In the genomic region with DNA sequence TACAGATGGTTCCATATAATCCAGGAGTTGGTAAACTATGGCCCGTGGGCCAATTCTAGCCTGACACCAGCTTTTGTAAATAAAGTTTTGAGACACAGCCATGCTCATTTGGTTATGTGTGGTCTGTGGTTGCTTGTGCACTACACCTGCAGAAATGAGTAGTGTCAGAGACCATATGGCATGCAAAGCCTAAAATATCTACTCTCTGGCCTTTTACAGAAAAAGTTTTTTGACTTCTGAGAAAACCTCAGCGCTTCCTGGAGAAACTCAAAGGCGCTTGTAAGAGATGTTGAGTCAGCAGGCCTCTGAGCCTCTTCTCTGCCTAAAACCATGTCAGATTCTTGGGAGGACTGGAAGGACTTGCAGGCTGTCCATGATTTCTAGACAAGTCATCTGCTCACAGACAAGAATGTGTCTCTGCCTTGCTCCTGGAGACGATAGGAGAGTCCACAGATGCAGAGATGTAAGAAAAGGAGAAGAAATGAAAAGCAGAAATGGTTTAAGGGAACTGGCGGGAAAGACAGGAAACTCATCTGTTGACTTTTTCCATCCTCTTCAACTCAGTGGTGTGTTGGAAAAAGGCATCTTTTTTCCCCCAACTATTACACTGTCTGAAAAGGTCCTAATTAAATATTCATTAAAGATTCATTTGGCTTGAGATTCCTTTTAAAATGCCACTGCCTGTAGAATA, we compare ENCODE assay signal across 8 cellular contexts. TPM values are rescaled to one million over a fixed set of nuclear protein-coding genes. Genes with fewer than 3 reads are reported as not detected.
A peak's percentile ranks its signal among the peaks of the same experiment; 100 is the strongest.
DNase-seq lines count a peak whose midpoint lies in the region; ATAC-seq and TF ChIP-seq lines count a peak whose summit lies in the region.

No MANE protein-coding gene starts in this region.

- peak overlapping the region; percentile 65 for H3K4me3 Mint-ChIP-seq in activated CD8-positive, alpha-beta T cell treated with anti-CD3 and anti-CD28 coated beads for 36 hours

- peaks cover 75% of the 10 kb centered on the region for H4K20me1 ChIP-seq in BLaER1

- intact Hi-C loops in activated CD8-positive, alpha-beta T cell treated with anti-CD3 and anti-CD28 coated beads for 36 hours (cut with micrococcal nuclease) = loop anchor here (2.0 to 5.0 kb wide), 5 partner anchors 35 to 192 kb away; no protein-coding TSS in a partner anchor

- no peaks in the 10 kb centered on the region for H3K9me3 ChIP-seq in BLaER1

- H3K27ac ChIP-seq in BLaER1 = peak overlapping the region; percentile 63; the same call in 1 of the 2 replicates

- peaks cover 84% of the 10 kb centered on the region for H3K4me1 Mint-ChIP-seq in activated CD8-positive, alpha-beta T cell treated with anti-CD3 and anti-CD28 coated beads for 36 hours (ENCODE audit: low read depth)

- H3K4me3 ChIP-seq in BLaER1 = peak overlapping the region; percentile 38; the same call in 1 of the 2 replicates

- CTCF ChIA-PET in activated CD8-positive, alpha-beta T cell treated with anti-CD3 and anti-CD28 coated beads for 36 hours (lab: Charles Lee) = no interaction called here

- peak; percentile 78 for ATAC-seq in GM19397 (IDR thresholded peaks at IDR 0.05; ENCODE audit: unreplicated experiment)
- ATAC-seq in HG03442 (IDR thresholded peaks at IDR 0.05; ENCODE audit: unreplicated experiment) = peak; percentile 79
- peak; percentile 68 for ATAC-seq in activated CD8-positive, alpha-beta T cell treated with anti-CD3 and anti-CD28 coated beads for 36 hours

- peaks cover 21% of the 10 kb centered on the region for H3K36me3 ChIP-seq in BLaER1

- peak; percentile 83 for DNase-seq in activated CD8-positive, alpha-beta T cell treated with anti-CD3 and anti-CD28 coated beads for 36 hours
- peak; percentile 69 for DNase-seq in stimulated activated CD4-positive, alpha-beta T cell treated with anti-CD3 and anti-CD28 coated beads, Interleukin-4, amount 100 ng/mL, for 24 hours
- DNase-seq in amniotic stem cell (lab: John Stamatoyannopoulos, UW) (no peak), NCI-H1092 (lab: John Stamatoyannopoulos, UW) (no peak), T1000 (lab: John Stamatoyannopoulos, UW) (no peak)

- H3K27me3 ChIP-seq in BLaER1 = no peaks in the 10 kb centered on the region

- H3K9me3 Mint-ChIP-seq in activated CD8-positive, alpha-beta T cell treated with anti-CD3 and anti-CD28 coated beads for 36 hours = no peaks in the 10 kb centered on the region

- peaks cover 47% of the 10 kb centered on the region for H3K36me3 Mint-ChIP-seq in activated CD8-positive, alpha-beta T cell treated with anti-CD3 and anti-CD28 coated beads for 36 hours (ENCODE audit: low read depth)

- POLR2A ChIA-PET in activated CD8-positive, alpha-beta T cell treated with anti-CD3 and anti-CD28 coated beads for 36 hours (lab: Charles Lee) = interaction anchor here (1.1 to 1.5 kb wide), 3 partner anchors 25 to 51 kb away, joined by 3 read pairs; no protein-coding TSS in a partner anchor

- peak overlapping the region; percentile 97 for H3K27ac Mint-ChIP-seq in activated CD8-positive, alpha-beta T cell treated with anti-CD3 and anti-CD28 coated beads for 36 hours

- peak overlapping the region; percentile 88 for H3K4me2 ChIP-seq in BLaER1

- no peaks in the 10 kb centered on the region for H3K27me3 Mint-ChIP-seq in activated CD8-positive, alpha-beta T cell treated with anti-CD3 and anti-CD28 coated beads for 36 hours

- peak overlapping the region; percentile 59; the same call in 1 of the 2 replicates for H3K9ac ChIP-seq in BLaER1

- H3K4me1 ChIP-seq in BLaER1 = peaks cover 77% of the 10 kb centered on the region

- TF ChIP-seq CTCF in activated CD8-positive, alpha-beta T cell treated with anti-CD3 and anti-CD28 coated beads for 36 hours (IDR thresholded peaks at IDR 0.05) = no peak

RNA-seq across cellular contexts. Expression of a gene that starts 5.2 kb away (rescaled TPM):
- 10 to 100 TPM; 37.9 to 43.0 TPM for total RNA-seq in activated CD8-positive, alpha-beta T cell treated with anti-CD3 and anti-CD28 coated beads for 36 hours

Comparison
In these comparisons a context has a peak if more than half of its experiments do, and no peak if none do; other contexts are left out.
1. DNase-seq: peak in activated CD8-positive, alpha-beta T cell treated with anti-CD3 and anti-CD28 coated beads for 36 hours (single experiment) and stimulated activated CD4-positive, alpha-beta T cell treated with anti-CD3 and anti-CD28 coated beads, Interleukin-4, amount 100 ng/mL, for 24 hours (single experiment); none in amniotic stem cell (single experiment), NCI-H1092 (single experiment) and T1000 (single experiment).
2. Peak in every context shown above with its lines, with median percentiles within 50 percentile points of each other: ATAC-seq.